ENCODE assay signal across 1 cellular context in the genomic region with DNA sequence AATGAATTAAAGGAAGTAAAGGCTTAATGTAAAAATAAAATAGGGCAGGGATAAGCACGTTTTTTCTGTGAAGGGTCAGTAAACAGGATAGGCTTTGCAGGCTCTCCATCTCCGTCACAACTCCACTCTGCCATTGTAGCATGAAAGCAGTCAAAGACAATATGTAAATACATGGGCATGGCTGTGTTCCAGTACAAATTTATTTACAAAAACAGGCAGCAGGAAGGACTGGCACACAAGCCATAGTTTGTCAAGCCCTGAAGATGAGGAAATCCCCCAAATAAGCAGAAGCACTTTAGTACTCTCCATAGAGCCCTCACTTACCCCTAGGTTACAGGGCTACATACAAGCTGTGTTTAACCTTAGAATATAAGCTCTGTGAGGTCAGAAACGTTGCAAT.
TF ChIP-seq lines count a peak whose summit lies in the region.

No MANE protein-coding gene starts in this region.

TF ChIP-seq in GM12878, 131 proteins besides CTCF, POLR2A, EP300 and RAD21:
- TF ChIP-seq, protein P1, sequence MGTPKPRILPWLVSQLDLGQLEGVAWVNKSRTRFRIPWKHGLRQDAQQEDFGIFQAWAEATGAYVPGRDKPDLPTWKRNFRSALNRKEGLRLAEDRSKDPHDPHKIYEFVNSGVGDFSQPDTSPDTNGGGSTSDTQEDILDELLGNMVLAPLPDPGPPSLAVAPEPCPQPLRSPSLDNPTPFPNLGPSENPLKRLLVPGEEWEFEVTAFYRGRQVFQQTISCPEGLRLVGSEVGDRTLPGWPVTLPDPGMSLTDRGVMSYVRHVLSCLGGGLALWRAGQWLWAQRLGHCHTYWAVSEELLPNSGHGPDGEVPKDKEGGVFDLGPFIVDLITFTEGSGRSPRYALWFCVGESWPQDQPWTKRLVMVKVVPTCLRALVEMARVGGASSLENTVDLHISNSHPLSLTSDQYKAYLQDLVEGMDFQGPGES (IDR thresholded peaks at IDR 0.05) = no peak
- TF ChIP-seq CREM (IDR thresholded peaks at IDR 0.05; ENCODE audit: low read depth) = no peak
- no peak for TF ChIP-seq POU2F2 (IDR thresholded peaks at IDR 0.05; ENCODE audit: borderline replicate concordance, low read depth, low read length)
